In genomic region chr1:8629241-8630091, GRCh38 we compare ENCODE assay signal across 8 cellular contexts.
DNase-seq lines count a peak whose midpoint lies in the region; ATAC-seq and TF ChIP-seq lines count a peak whose summit lies in the region.

No MANE protein-coding gene starts in this region.

- no peak overlapping the region for H3K4me3 Mint-ChIP-seq in activated naive CD4-positive, alpha-beta T cell treated with anti-CD3 and anti-CD28 coated beads for 36 hours
- no peak overlapping the region for H3K4me3 Mint-ChIP-seq in chondrocyte (ENCODE audit: unreplicated experiment)

- peaks cover 28 to 32% of the 10 kb centered on the region in 2 experiments for H3K4me1 ChIP-seq in neutrophil (ENCODE audit: control insufficient read depth in 1 of 2, insufficient read depth in 1 of 2, low read depth in 1 of 2, low read length in 1 of 2)
- peaks cover 10 to 40% of the 10 kb centered on the region in 2 experiments; a peak in 3 of 4 replicates for H3K4me1 ChIP-seq in SK-N-SH (ENCODE audit: control insufficient read depth in 1 of 2, insufficient read depth in 2 of 2, low read depth in 1 of 2, low read length in 1 of 2)

- H3F3A ChIP-seq in SK-N-SH (replicated peaks; ENCODE audit: insufficient read depth) = no peaks in the 10 kb centered on the region

- no peak overlapping the region for H3K4me2 ChIP-seq in SK-N-SH

- peaks cover under 1% of the 10 kb centered on the region for H3K36me3 Mint-ChIP-seq in activated naive CD4-positive, alpha-beta T cell treated with anti-CD3 and anti-CD28 coated beads for 36 hours (ENCODE audit: low read depth)
- peaks cover 3% of the 10 kb centered on the region for H3K36me3 Mint-ChIP-seq in chondrocyte (ENCODE audit: low read depth)

- no peak for TF ChIP-seq EP300 in SK-N-SH (IDR thresholded peaks at IDR 0.05; ENCODE audit: borderline replicate concordance in 1 of 2, low read depth in 1 of 2, low read length in 1 of 2)

- H3K9me3 Mint-ChIP-seq in activated naive CD4-positive, alpha-beta T cell treated with anti-CD3 and anti-CD28 coated beads for 36 hours = no peaks in the 10 kb centered on the region
- H3K9me3 Mint-ChIP-seq in chondrocyte (ENCODE audit: low read depth) = no peaks in the 10 kb centered on the region

- no peak overlapping the region for H3K9ac ChIP-seq in SK-N-SH

- no peak overlapping the region for H2AFZ ChIP-seq in SK-N-SH (ENCODE audit: low read depth)

- H4K20me1 ChIP-seq in SK-N-SH (ENCODE audit: insufficient read depth) = peaks cover 13% of the 10 kb centered on the region; the same call in 1 of the 2 replicates

- CTCF ChIA-PET in activated naive CD4-positive, alpha-beta T cell treated with anti-CD3 and anti-CD28 coated beads for 36 hours (lab: Charles Lee) = interaction anchor here (0.6 to 1.6 kb wide), 2 partner anchors 65 to 455 kb away, joined by 3 to 4 read pairs; no protein-coding TSS in a partner anchor
- CTCF ChIA-PET in SK-N-SH (lab: Yijun Ruan, JAX) = interaction anchor here (1.3 to 2.7 kb wide), 2 partner anchors 15 to 220 kb away, joined by 3 to 7 read pairs; no protein-coding TSS in a partner anchor

- peak overlapping the region; percentile 84 for H3K27ac ChIP-seq in neutrophil
- H3K27ac ChIP-seq in SK-N-SH (ENCODE audit: low read depth in 2 of 2, low read length in 1 of 2) = no peak overlapping the region

- TF ChIP-seq RAD21 in SK-N-SH (IDR thresholded peaks at IDR 0.05; ENCODE audit: low read length) = no peak

- H3K9me3 ChIP-seq in neutrophil (no peaks in the 10 kb centered on the region), SK-N-SH (no peaks in the 10 kb centered on the region)

- no peaks in the 10 kb centered on the region for H3K9me2 ChIP-seq in SK-N-SH

- POLR2A ChIA-PET in SK-N-SH (lab: Yijun Ruan, JAX) = no interaction called here

- peak; percentile 37 for DNase-seq in activated naive CD4-positive, alpha-beta T cell treated with anti-CD3 and anti-CD28 coated beads for 36 hours
- no peak for DNase-seq in activated naive CD4-positive, alpha-beta T cell treated with Interleukin-2 at 50 U/mL for 16 hours
- DNase-seq in NCI-H187 treated with DMSO at 0.1 percent for 48 hours (lab: John Stamatoyannopoulos, UW) = peak; percentile 65
- DNase-seq in chondrocyte (ENCODE audit: low spot score) = no peak
- no peak for DNase-seq in SK-N-SH
- DNase-seq in activated CD8-positive, alpha-beta memory T cell treated with anti-CD3 and anti-CD28 coated beads, Interleukin-2, amount 50 U/mL, for 48 hours = no peak

- no peak overlapping the region for H3K27ac Mint-ChIP-seq in activated naive CD4-positive, alpha-beta T cell treated with anti-CD3 and anti-CD28 coated beads for 36 hours
- peak overlapping the region; percentile 28 for H3K27ac Mint-ChIP-seq in chondrocyte (ENCODE audit: unreplicated experiment)

- H3K27me3 ChIP-seq in neutrophil (no peaks in the 10 kb centered on the region), SK-N-SH (ENCODE audit: insufficient read depth) (no peaks in the 10 kb centered on the region)

- intact Hi-C loops in activated naive CD4-positive, alpha-beta T cell treated with anti-CD3 and anti-CD28 coated beads for 36 hours (cut with micrococcal nuclease) = loop anchor here (2.0 to 5.0 kb wide), 3 partner anchors 19 to 33 kb away; no protein-coding TSS in a partner anchor

- peaks cover 28% of the 10 kb centered on the region for H3K79me2 ChIP-seq in SK-N-SH (ENCODE audit: insufficient read depth)

- H3K4me1 Mint-ChIP-seq in activated naive CD4-positive, alpha-beta T cell treated with anti-CD3 and anti-CD28 coated beads for 36 hours (ENCODE audit: low read depth) = peaks cover 58% of the 10 kb centered on the region
- H3K4me1 Mint-ChIP-seq in chondrocyte (ENCODE audit: low read depth) = peaks cover 63% of the 10 kb centered on the region

- WGBS in SK-N-SH (ENCODE audit: low lambda C conversion rate) = 93% methylated on average over 7 of the region's 7 CpGs

- ATAC-seq in HG02763 (IDR thresholded peaks at IDR 0.05; ENCODE audit: unreplicated experiment) = peak; percentile 60

- H3K36me3 ChIP-seq in neutrophil (no peaks in the 10 kb centered on the region), SK-N-SH (replicated peaks in 1 of 2; ENCODE audit: control insufficient read depth in 1 of 2, insufficient read depth in 2 of 2, low read length in 1 of 2) (peaks cover 0 to 3% of the 10 kb centered on the region in 2 experiments)

- H3K4me3 ChIP-seq in neutrophil (ENCODE audit: low read depth in 1 of 2, low read length in 1 of 2) = peak overlapping the region; percentile 27 to 36
- no peak overlapping the region for H3K4me3 ChIP-seq in SK-N-SH (ENCODE audit: low read depth in 2 of 2, low read length in 1 of 2)

- TF ChIP-seq CTCF in chondrocyte (IDR thresholded peaks at IDR 0.05) (no peak), neutrophil (IDR thresholded peaks at IDR 0.05) (no peak), SK-N-SH (IDR thresholded peaks at IDR 0.05) (no peak)

- no peaks in the 10 kb centered on the region for H3K27me3 Mint-ChIP-seq in activated naive CD4-positive, alpha-beta T cell treated with anti-CD3 and anti-CD28 coated beads for 36 hours (ENCODE audit: low read depth)
- no peaks in the 10 kb centered on the region for H3K27me3 Mint-ChIP-seq in chondrocyte (ENCODE audit: low read depth)

TF ChIP-seq in SK-N-SH, 30 proteins besides CTCF, POLR2A, EP300 and RAD21:
- TF ChIP-seq GABPA (IDR thresholded peaks at IDR 0.05; ENCODE audit: low read depth) = no peak
- TF ChIP-seq TEAD4 (IDR thresholded peaks at IDR 0.05; ENCODE audit: borderline replicate concordance, insufficient read depth) = no peak
- TF ChIP-seq SIN3A (IDR thresholded peaks at IDR 0.05; ENCODE audit: borderline replicate concordance, low read depth, low read length) = no peak
- TF ChIP-seq NFIC (IDR thresholded peaks at IDR 0.05; ENCODE audit: borderline replicate concordance) = no peak
- TF ChIP-seq FOXJ3 (CRISPR knock-in tag; IDR thresholded peaks at IDR 0.05) = no peak
- TF ChIP-seq MAX (IDR thresholded peaks at IDR 0.05; ENCODE audit: low read depth) = no peak
- no peak for TF ChIP-seq EZH2phosphoT487 (IDR thresholded peaks at IDR 0.05; ENCODE audit: borderline replicate concordance, low read depth)
- TF ChIP-seq NRF1 (IDR thresholded peaks at IDR 0.05; ENCODE audit: low read depth, low read length) = no peak
- TF ChIP-seq IRF3 (IDR thresholded peaks at IDR 0.05; ENCODE audit: low read depth, low read length) = no peak
- no peak for TF ChIP-seq ZBTB33 (IDR thresholded peaks at IDR 0.05; ENCODE audit: borderline replicate concordance, low read depth)
- no peak for TF ChIP-seq MXI1 (IDR thresholded peaks at IDR 0.05; ENCODE audit: low read depth, low read length)
- TF ChIP-seq RCOR1 (IDR thresholded peaks at IDR 0.05; ENCODE audit: low read length) = no peak
- TF ChIP-seq FOSL2 (IDR thresholded peaks at IDR 0.05; ENCODE audit: borderline replicate concordance, low read depth) = no peak
- no peak for TF ChIP-seq SMC3 (IDR thresholded peaks at IDR 0.05; ENCODE audit: low read depth, low read length)
TF ChIP-seq in SK-N-SH: peak in this region for 0.

Comparison
In these comparisons a context has a peak if more than half of its experiments do, and no peak if none do; other contexts are left out.
1. DNase-seq: peak in activated naive CD4-positive, alpha-beta T cell treated with anti-CD3 and anti-CD28 coated beads for 36 hours (single experiment) and NCI-H187 treated with DMSO at 0.1 percent for 48 hours (single experiment); none in activated naive CD4-positive, alpha-beta T cell treated with Interleukin-2 at 50 U/mL for 16 hours (single experiment), chondrocyte (single experiment), SK-N-SH (single experiment) and activated CD8-positive, alpha-beta memory T cell treated with anti-CD3 and anti-CD28 coated beads, Interleukin-2, amount 50 U/mL, for 48 hours (single experiment).
2. H3K4me3 ChIP-seq: peak in neutrophil (2 of 2); none in SK-N-SH (0 of 2).